8 cellular contexts compared by ENCODE assay signal in the genomic region with DNA sequence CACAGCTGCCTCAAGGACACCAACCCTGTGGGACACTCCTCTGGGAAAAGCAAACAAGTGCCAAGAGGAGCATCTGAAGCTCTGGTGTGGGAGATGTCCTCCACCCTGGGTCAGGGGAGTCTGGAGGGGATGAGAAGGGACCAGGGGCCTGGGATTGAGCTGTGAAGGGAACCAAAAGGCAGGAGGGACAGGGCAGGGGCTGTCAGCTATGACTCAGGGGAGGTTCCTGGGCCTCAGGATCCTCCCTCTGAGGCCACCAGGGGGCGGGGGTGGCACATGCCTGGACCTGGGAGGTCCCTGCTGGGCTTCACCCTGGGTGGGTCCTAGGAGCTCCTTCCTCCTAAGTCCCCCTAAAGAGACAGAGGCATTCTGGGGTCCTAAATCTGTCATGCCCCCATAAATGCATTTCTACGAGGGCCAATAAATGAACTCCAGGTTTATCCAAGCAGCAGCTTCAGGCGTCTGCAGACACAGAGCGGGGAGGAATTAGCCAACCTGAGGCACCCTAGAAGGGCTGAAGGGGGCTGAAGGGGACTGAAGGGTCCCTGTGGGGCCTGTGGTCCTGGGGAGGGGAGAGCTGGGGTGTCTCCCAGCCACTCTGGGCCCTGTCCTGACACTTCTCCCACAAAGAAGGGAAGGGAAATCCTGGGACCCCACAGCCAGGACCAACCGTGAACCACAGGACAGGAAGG. TPM values are rescaled to one million over a fixed set of nuclear protein-coding genes. Genes with fewer than 3 reads are reported as not detected.
DNase-seq lines count a peak whose midpoint lies in the region; ATAC-seq and TF ChIP-seq lines count a peak whose summit lies in the region.

No MANE protein-coding gene starts in this region.

- H3K36me3 Mint-ChIP-seq in GM23338 (ENCODE audit: low read depth) (no peaks in the 10 kb centered on the region), activated B cell treated with CpG ODN at 0.5 μM for 24 hours (ENCODE audit: low read depth) (no peaks in the 10 kb centered on the region)

- peak; percentile 97 for ATAC-seq in GM23338
- ATAC-seq in activated B cell treated with CpG ODN at 0.5 μM for 24 hours (ENCODE audit: low read depth) = peak; percentile 79

- H3K4me3 Mint-ChIP-seq in GM23338 = no peak overlapping the region
- H3K4me3 Mint-ChIP-seq in activated B cell treated with CpG ODN at 0.5 μM for 24 hours = no peak overlapping the region

- no peak overlapping the region for H3K4me2 ChIP-seq in GM23338

- intact Hi-C loops in activated B cell treated with CpG ODN at 0.5 μM for 24 hours (cut with micrococcal nuclease) = loop anchor here (1.0 kb wide), 1 partner anchor 29 kb away; no protein-coding TSS in a partner anchor

- H2AFZ ChIP-seq in GM23338 = no peak overlapping the region

- no peaks in the 10 kb centered on the region for H4K20me1 ChIP-seq in GM23338 (replicated peaks; ENCODE audit: insufficient read depth)

- peak; percentile 49 for TF ChIP-seq CTCF in AG09309 (IDR thresholded peaks at IDR 0.05; ENCODE audit: control insufficient read depth, insufficient read depth, low read depth, low read length, missing control alignments)
- TF ChIP-seq CTCF in GM23338 (conservative IDR thresholded peaks at IDR 0.05; ENCODE audit: low read depth in 2 of 2) = peak; percentile 63 to 71
- TF ChIP-seq CTCF in activated B cell treated with CpG ODN at 0.5 μM for 24 hours (IDR thresholded peaks at IDR 0.05) = no peak

- H3K27ac ChIP-seq in GM23338 (ENCODE audit: low read depth) = no peak overlapping the region

- H3K4me1 ChIP-seq in GM23338 (ENCODE audit: insufficient read depth) = no peaks in the 10 kb centered on the region

- CTCF ChIA-PET in activated B cell treated with CpG ODN at 0.5 μM for 24 hours (lab: Charles Lee) = interaction anchor here (0.6 to 4.6 kb wide), 23 partner anchors 9 to 498 kb away, joined by 3 to 90 read pairs (median 4); no protein-coding TSS in a partner anchor

- no peaks in the 10 kb centered on the region for H3K36me3 ChIP-seq in GM23338 (ENCODE audit: insufficient read depth)

- no peaks in the 10 kb centered on the region for H3K9me2 ChIP-seq in GM23338 (ENCODE audit: insufficient read depth)

- H3K27me3 ChIP-seq in GM23338 (ENCODE audit: insufficient read depth) = peaks cover 95% of the 10 kb centered on the region

- H3K79me2 ChIP-seq in GM23338 (replicated peaks; ENCODE audit: insufficient read depth) = no peaks in the 10 kb centered on the region

- no peaks in the 10 kb centered on the region for H3F3A ChIP-seq in GM23338 (replicated peaks; ENCODE audit: low read depth)

- H3K4me1 Mint-ChIP-seq in GM23338 (no peaks in the 10 kb centered on the region), activated B cell treated with CpG ODN at 0.5 μM for 24 hours (peaks cover 35% of the 10 kb centered on the region)

- DNase-seq in AG09309 (ENCODE audit: low read depth) (no peak), GM23338 (ENCODE audit: low spot score) (peak; percentile 75), activated B cell treated with CpG ODN at 0.5 μM for 24 hours (peak; percentile 53), iPS-NIHi7 (ENCODE audit: extremely low spot score) (peak; percentile 72), C1 segment of cervical spinal cord (lab: John Stamatoyannopoulos, UW) (no peak), COR-L47 (lab: John Stamatoyannopoulos, UW) (no peak), NCI-H446 treated with DMSO at 0.1 percent for 48 hours (lab: John Stamatoyannopoulos, UW) (no peak)
- DNase-seq in activated CD4-positive, CD25-positive, alpha-beta regulatory T cell (lab: John Stamatoyannopoulos, UW) = no peak

- peaks cover 60% of the 10 kb centered on the region for H3K27me3 Mint-ChIP-seq in GM23338 (ENCODE audit: insufficient read depth, low read depth, poor library complexity)
- peaks cover 10% of the 10 kb centered on the region for H3K27me3 Mint-ChIP-seq in activated B cell treated with CpG ODN at 0.5 μM for 24 hours

- H3K4me3 ChIP-seq in AG09309 (ENCODE audit: control insufficient read depth, low read depth, low read length) (no peak overlapping the region), GM23338 (no peak overlapping the region)

- no peaks in the 10 kb centered on the region; the same call in 2 of the 3 replicates for H3K9me3 Mint-ChIP-seq in GM23338
- H3K9me3 Mint-ChIP-seq in activated B cell treated with CpG ODN at 0.5 μM for 24 hours = no peaks in the 10 kb centered on the region

- POLR2A ChIA-PET in activated B cell treated with CpG ODN at 0.5 μM for 24 hours (lab: Charles Lee) = interaction anchor here (0.6 to 4.4 kb wide), 13 partner anchors 15 to 943 kb away, joined by 3 to 52 read pairs (median 5); no protein-coding TSS in a partner anchor

- H3K27ac Mint-ChIP-seq in GM23338 (peak overlapping the region; percentile 75; the same call in 1 of the 2 replicates), activated B cell treated with CpG ODN at 0.5 μM for 24 hours (peak overlapping the region; percentile 4)

TF ChIP-seq in GM23338, 12 proteins besides CTCF, POLR2A, EP300 and RAD21:
- TF ChIP-seq ZNF331 (CRISPR knock-in tag; IDR thresholded peaks at IDR 0.05; ENCODE audit: low read depth) = no peak
- TF ChIP-seq, protein P1, sequence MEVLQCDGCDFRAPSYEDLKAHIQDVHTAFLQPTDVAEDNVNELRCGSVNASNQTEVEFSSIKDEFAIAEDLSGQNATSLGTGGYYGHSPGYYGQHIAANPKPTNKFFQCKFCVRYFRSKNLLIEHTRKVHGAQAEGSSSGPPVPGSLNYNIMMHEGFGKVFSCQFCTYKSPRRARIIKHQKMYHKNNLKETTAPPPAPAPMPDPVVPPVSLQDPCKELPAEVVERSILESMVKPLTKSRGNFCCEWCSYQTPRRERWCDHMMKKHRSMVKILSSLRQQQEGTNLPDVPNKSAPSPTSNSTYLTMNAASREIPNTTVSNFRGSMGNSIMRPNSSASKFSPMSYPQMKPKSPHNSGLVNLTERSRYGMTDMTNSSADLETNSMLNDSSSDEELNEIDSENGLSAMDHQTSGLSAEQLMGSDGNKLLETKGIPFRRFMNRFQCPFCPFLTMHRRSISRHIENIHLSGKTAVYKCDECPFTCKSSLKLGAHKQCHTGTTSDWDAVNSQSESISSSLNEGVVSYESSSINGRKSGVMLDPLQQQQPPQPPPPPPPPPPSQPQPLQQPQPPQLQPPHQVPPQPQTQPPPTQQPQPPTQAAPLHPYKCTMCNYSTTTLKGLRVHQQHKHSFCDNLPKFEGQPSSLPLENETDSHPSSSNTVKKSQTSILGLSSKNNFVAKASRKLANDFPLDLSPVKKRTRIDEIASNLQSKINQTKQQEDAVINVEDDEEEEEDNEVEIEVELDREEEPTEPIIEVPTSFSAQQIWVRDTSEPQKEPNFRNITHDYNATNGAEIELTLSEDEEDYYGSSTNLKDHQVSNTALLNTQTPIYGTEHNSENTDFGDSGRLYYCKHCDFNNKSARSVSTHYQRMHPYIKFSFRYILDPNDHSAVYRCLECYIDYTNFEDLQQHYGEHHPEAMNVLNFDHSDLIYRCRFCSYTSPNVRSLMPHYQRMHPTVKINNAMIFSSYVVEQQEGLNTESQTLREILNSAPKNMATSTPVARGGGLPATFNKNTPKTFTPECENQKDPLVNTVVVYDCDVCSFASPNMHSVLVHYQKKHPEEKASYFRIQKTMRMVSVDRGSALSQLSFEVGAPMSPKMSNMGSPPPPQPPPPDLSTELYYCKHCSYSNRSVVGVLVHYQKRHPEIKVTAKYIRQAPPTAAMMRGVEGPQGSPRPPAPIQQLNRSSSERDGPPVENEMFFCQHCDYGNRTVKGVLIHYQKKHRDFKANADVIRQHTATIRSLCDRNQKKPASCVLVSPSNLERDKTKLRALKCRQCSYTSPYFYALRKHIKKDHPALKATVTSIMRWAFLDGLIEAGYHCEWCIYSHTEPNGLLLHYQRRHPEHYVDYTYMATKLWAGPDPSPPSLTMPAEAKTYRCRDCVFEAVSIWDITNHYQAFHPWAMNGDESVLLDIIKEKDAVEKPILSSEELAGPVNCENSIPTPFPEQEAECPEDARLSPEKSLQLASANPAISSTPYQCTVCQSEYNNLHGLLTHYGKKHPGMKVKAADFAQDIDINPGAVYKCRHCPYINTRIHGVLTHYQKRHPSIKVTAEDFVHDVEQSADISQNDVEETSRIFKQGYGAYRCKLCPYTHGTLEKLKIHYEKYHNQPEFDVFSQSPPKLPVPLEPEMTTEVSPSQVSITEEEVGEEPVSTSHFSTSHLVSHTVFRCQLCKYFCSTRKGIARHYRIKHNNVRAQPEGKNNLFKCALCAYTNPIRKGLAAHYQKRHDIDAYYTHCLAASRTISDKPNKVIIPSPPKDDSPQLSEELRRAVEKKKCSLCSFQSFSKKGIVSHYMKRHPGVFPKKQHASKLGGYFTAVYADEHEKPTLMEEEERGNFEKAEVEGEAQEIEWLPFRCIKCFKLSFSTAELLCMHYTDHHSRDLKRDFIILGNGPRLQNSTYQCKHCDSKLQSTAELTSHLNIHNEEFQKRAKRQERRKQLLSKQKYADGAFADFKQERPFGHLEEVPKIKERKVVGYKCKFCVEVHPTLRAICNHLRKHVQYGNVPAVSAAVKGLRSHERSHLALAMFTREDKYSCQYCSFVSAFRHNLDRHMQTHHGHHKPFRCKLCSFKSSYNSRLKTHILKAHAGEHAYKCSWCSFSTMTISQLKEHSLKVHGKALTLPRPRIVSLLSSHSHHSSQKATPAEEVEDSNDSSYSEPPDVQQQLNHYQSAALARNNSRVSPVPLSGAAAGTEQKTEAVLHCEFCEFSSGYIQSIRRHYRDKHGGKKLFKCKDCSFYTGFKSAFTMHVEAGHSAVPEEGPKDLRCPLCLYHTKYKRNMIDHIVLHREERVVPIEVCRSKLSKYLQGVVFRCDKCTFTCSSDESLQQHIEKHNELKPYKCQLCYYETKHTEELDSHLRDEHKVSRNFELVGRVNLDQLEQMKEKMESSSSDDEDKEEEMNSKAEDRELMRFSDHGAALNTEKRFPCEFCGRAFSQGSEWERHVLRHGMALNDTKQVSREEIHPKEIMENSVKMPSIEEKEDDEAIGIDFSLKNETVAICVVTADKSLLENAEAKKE (CRISPR knock-in tag; IDR thresholded peaks at IDR 0.05) = no peak
- TF ChIP-seq EZH2 (IDR thresholded peaks at IDR 0.05; ENCODE audit: low read depth, unreplicated experiment) = no peak

RNA-seq across cellular contexts. Expression of gene IGLL5, which starts 31.9 kb away (rescaled TPM):
- total RNA-seq in GM23338 (2014; rRNA removed; shearing (Covaris generic)) = not detected in 2 replicates
- not detected in 2 replicates for polyA plus RNA-seq in GM23338 (2016; fragmentation: Nextera tagmentation; extraction: Ambion mirVana)
- 189 and 195 TPM in 2 replicates for total RNA-seq in activated B cell treated with CpG ODN at 0.5 μM for 24 hours

Comparison
In these comparisons a context has a peak if more than half of its experiments do, and no peak if none do; other contexts are left out.
1. DNase-seq: peak in GM23338 (single experiment), activated B cell treated with CpG ODN at 0.5 μM for 24 hours (single experiment) and iPS-NIHi7 (single experiment); none in AG09309 (single experiment), C1 segment of cervical spinal cord (0 of 14), COR-L47 (single experiment), activated CD4-positive, CD25-positive, alpha-beta regulatory T cell (0 of 4) and NCI-H446 treated with DMSO at 0.1 percent for 48 hours (single experiment).
2. RNA of gene IGLL5, which starts 31.9 kb away (total RNA-seq): 189 to 195 TPM in activated B cell treated with CpG ODN at 0.5 μM for 24 hours; not detected in GM23338; every median in the first group is over 100 times any median in the second.